1 cellular context compared by ENCODE assay signal in genomic region chr6:156776841-156777576, GRCh38.
TF ChIP-seq lines count a peak whose summit lies in the region.

ARID1B (plus strand) TSS chr6:156777378; CDS start chr6:156777681, 303 bp downstream.

TF ChIP-seq in HepG2, 621 proteins besides CTCF, POLR2A, EP300 and RAD21 (continued from another document and continues in another):
- TF ChIP-seq LBX2 (CRISPR knock-in tag; IDR thresholded peaks at IDR 0.05; ENCODE audit: borderline replicate concordance) (no peak), ZNF777 (CRISPR knock-in tag; IDR thresholded peaks at IDR 0.05) (peak; percentile 78), AHR (CRISPR knock-in tag; IDR thresholded peaks at IDR 0.05) (no peak), ZNF121 (CRISPR knock-in tag; IDR thresholded peaks at IDR 0.05) (peak; percentile 52; the same call in 1 of the 2 replicates), CERS6 (CRISPR knock-in tag; IDR thresholded peaks at IDR 0.05) (no peak), SP2 (CRISPR knock-in tag; IDR thresholded peaks at IDR 0.05) (no peak), SNAPC5 (CRISPR knock-in tag; IDR thresholded peaks at IDR 0.05; ENCODE audit: borderline replicate concordance) (no peak), ARID2 (CRISPR knock-in tag; IDR thresholded peaks at IDR 0.05; ENCODE audit: borderline replicate concordance) (no peak), ZNF747 (CRISPR knock-in tag; IDR thresholded peaks at IDR 0.05; ENCODE audit: borderline replicate concordance) (no peak), DMAP1 (CRISPR knock-in tag; IDR thresholded peaks at IDR 0.05) (peak; percentile 90), ERF (CRISPR knock-in tag; IDR thresholded peaks at IDR 0.05) (0 out of 2 replicates have a peak, but pooled peaks have one; percentile 28), BRCA1 (CRISPR knock-in tag; IDR thresholded peaks at IDR 0.05) (0 out of 2 replicates have a peak, but pooled peaks have one; percentile 11), IRF1 (CRISPR knock-in tag; IDR thresholded peaks at IDR 0.05; ENCODE audit: low read depth) (no peak), SMAD9 (CRISPR knock-in tag; IDR thresholded peaks at IDR 0.05) (0 out of 2 replicates have a peak, but pooled peaks have one; percentile 29), ZNF24 (IDR thresholded peaks at IDR 0.05) (no peak), ZNF574 (CRISPR knock-in tag; IDR thresholded peaks at IDR 0.05) (peak; percentile 64; the same call in 1 of the 2 replicates), NFKBIZ (CRISPR knock-in tag; IDR thresholded peaks at IDR 0.05) (peak; percentile 13; the same call in 1 of the 2 replicates), MAX (IDR thresholded peaks at IDR 0.05) (no peak; the same call in 1 of the 2 replicates), ZNF768 (CRISPR knock-in tag; IDR thresholded peaks at IDR 0.05) (peak; percentile 59; the same call in 1 of the 2 replicates), ZNF547 (CRISPR knock-in tag; IDR thresholded peaks at IDR 0.05) (0 out of 2 replicates have a peak, but pooled peaks have one; percentile 10), ZBTB33 (CRISPR knock-in tag; IDR thresholded peaks at IDR 0.05) (0 out of 2 replicates have a peak, but pooled peaks have one; percentile 42), ZBTB49 (CRISPR knock-in tag; IDR thresholded peaks at IDR 0.05; ENCODE audit: borderline replicate concordance) (no peak), AFF4 (CRISPR knock-in tag; IDR thresholded peaks at IDR 0.05) (no peak), ZNF160 (CRISPR knock-in tag; IDR thresholded peaks at IDR 0.05) (no peak), ZBTB20 (CRISPR knock-in tag; IDR thresholded peaks at IDR 0.05; ENCODE audit: borderline replicate concordance, low read depth) (no peak), GABPB1 (CRISPR knock-in tag; IDR thresholded peaks at IDR 0.05) (peak; percentile 49; the same call in 1 of the 2 replicates), NPAS2 (CRISPR knock-in tag; IDR thresholded peaks at IDR 0.05; ENCODE audit: borderline replicate concordance) (no peak), SIN3B (IDR thresholded peaks at IDR 0.05; ENCODE audit: low read length) (no peak), ZNF580 (CRISPR knock-in tag; IDR thresholded peaks at IDR 0.05; ENCODE audit: borderline replicate concordance, low read depth) (no peak; the same call in none of the 2 replicates), CCDC6 (CRISPR knock-in tag; IDR thresholded peaks at IDR 0.05) (peak; percentile 60; the same call in 1 of the 2 replicates), CEBPZ (IDR thresholded peaks at IDR 0.05; ENCODE audit: low read length) (no peak), PAF1 (CRISPR knock-in tag; IDR thresholded peaks at IDR 0.05) (no peak), ZNF136 (CRISPR knock-in tag; IDR thresholded peaks at IDR 0.05; ENCODE audit: low read depth) (no peak), SNAI1 (CRISPR knock-in tag; IDR thresholded peaks at IDR 0.05; ENCODE audit: borderline replicate concordance) (no peak), ZFP1 (CRISPR knock-in tag; IDR thresholded peaks at IDR 0.05) (peak; percentile 53; the same call in 1 of the 2 replicates), SMAD3 (CRISPR knock-in tag; IDR thresholded peaks at IDR 0.05) (0 out of 2 replicates have a peak, but pooled peaks have one; percentile 23), ZNF468 (CRISPR knock-in tag; IDR thresholded peaks at IDR 0.05) (no peak), NFYB (CRISPR knock-in tag; IDR thresholded peaks at IDR 0.05) (no peak), MYNN (CRISPR knock-in tag; IDR thresholded peaks at IDR 0.05; ENCODE audit: low read depth) (no peak), SSRP1 (CRISPR knock-in tag; IDR thresholded peaks at IDR 0.05) (no peak), SP5 (CRISPR knock-in tag; IDR thresholded peaks at IDR 0.05; ENCODE audit: borderline replicate concordance, low read depth) (0 out of 2 replicates have a peak, but pooled peaks have one; percentile 13), ELK4 (CRISPR knock-in tag; IDR thresholded peaks at IDR 0.05; ENCODE audit: borderline replicate concordance) (no peak), CBX2 (IDR thresholded peaks at IDR 0.05; ENCODE audit: low read depth, low read length) (no peak), CBX2 (CRISPR knock-in tag; IDR thresholded peaks at IDR 0.05; ENCODE audit: low read depth) (no peak), SIN3A (IDR thresholded peaks at IDR 0.05; ENCODE audit: borderline replicate concordance, low read depth, low read length) (peak; percentile 12; the same call in 1 of the 2 replicates)
